ENCODE assay signal across 10 cellular contexts in the genomic region with DNA sequence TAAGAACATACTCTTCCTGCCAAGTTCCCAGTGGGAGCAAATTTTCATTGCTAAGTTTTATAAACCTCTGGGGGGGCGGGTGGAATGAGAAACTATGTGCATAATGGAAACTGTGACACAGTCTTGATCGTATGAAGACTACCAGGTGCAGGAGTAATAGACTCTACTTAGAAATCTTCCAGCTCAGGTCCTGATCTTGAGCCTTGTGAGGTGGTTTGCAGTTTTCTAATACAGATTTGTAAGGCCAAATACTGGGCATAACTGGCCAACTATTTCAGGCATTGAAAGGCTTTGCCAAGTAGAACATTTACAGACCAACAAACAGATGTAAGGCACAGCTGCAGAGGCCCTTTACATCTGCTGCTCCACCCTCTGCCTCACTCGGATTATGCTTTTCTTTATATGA.
DNase-seq lines count a peak whose midpoint lies in the region; FAIRE-seq and TF ChIP-seq lines count a peak whose summit lies in the region.
"Had no signal": no experiment of that assay in that cellular context is flagged by ENCODE, and none has a peak within 500 bp of the region (broad histone marks: within the 10 kb centered on the region; RNA-seq: fewer than 3 reads in every experiment).

No MANE protein-coding gene starts in this region.

- no peak overlapping the region for H2BK120ac ChIP-seq in H9 (ENCODE audit: low read depth, low read length, poor library complexity, severe bottlenecking)

- H3K9me3 Mint-ChIP-seq in H9 = no peaks in the 10 kb centered on the region

- peaks cover 10 to 30% (median 23%) of the 10 kb centered on the region in 3 experiments for H3K36me3 Mint-ChIP-seq in H9 (ENCODE audit: insufficient read depth in 1 of 3, low read depth in 3 of 3)

- no peak overlapping the region for H4K8ac ChIP-seq in H9 (replicated peaks; ENCODE audit: insufficient read length, low read depth, low read length)

- H3K27me3 Mint-ChIP-seq in H9 (ENCODE audit: low read depth) = no peaks in the 10 kb centered on the region

- no peak overlapping the region for H3K4ac ChIP-seq in H9 (ENCODE audit: low read depth, low read length)

- H3T11ph ChIP-seq in H9 (ENCODE audit: low read length) = no peak overlapping the region

- no peak overlapping the region for H3K4me3 Mint-ChIP-seq in H9

- H3K4me3 ChIP-seq in WERI-Rb-1 (ENCODE audit: low read depth, low read length) = no peak overlapping the region
- H3K4me3 ChIP-seq in muscle layer of colon (ENCODE audit: low read depth in 1 of 2, low read length in 2 of 2) = no peak overlapping the region
- H3K4me3 ChIP-seq in small intestine (ENCODE audit: low read depth in 1 of 2, low read length in 2 of 2) = no peak overlapping the region

- H3K27ac Mint-ChIP-seq in H9 = peak overlapping the region in 2 of 3 experiments; percentile 91 to 95; a peak in 2 of 7 replicates

- DNase-seq in GM12891 (ENCODE audit: insufficient read length, low spot score) = no peak
- no peak for DNase-seq in H9
- no peak for DNase-seq in WERI-Rb-1
- DNase-seq in COLO829 (ENCODE audit: low spot score) = no peak
- no peak for DNase-seq in small intestine
- no peak for DNase-seq in NCI-H526 (lab: John Stamatoyannopoulos, UW)
- DNase-seq in SW480 (ENCODE audit: low spot score) = no peak
- DNase-seq: activated CD4-positive, CD25-positive, alpha-beta regulatory T cell had no signal

- H3K4me1 ChIP-seq in H9 (ENCODE audit: insufficient read depth, low read length) (peaks cover 3% of the 10 kb centered on the region; the same call in 1 of the 2 replicates), muscle layer of colon (ENCODE audit: insufficient read depth, low read length) (peaks cover 35% of the 10 kb centered on the region), small intestine (ENCODE audit: control insufficient read depth in 2 of 2, insufficient read depth in 1 of 2, low read depth in 1 of 2, low read length in 1 of 2) (no peaks in the 10 kb centered on the region)

- H3K18ac ChIP-seq in H9 (ENCODE audit: insufficient read length, low read depth, low read length) = no peak overlapping the region

- H4K91ac ChIP-seq in H9 (ENCODE audit: insufficient read length, low read depth, low read length) = no peak overlapping the region

- no peak overlapping the region for H3K23ac ChIP-seq in H9 (ENCODE audit: insufficient read length, low read depth, low read length)

- H2BK15ac ChIP-seq in H9 (ENCODE audit: low read depth, low read length) = no peak overlapping the region

- H3K27ac ChIP-seq in H9 (ENCODE audit: insufficient read length, low read depth, low read length) (no peak overlapping the region), WERI-Rb-1 (peak overlapping the region; percentile 66), muscle layer of colon (ENCODE audit: low read depth, low read length) (peak overlapping the region; percentile 17), small intestine (ENCODE audit: low read depth in 1 of 2, low read length in 1 of 2) (peak overlapping the region in 1 of 2 donors; percentile 34)

- peaks cover 34 to 37% of the 10 kb centered on the region in 2 experiments for H3K4me1 Mint-ChIP-seq in H9

- no peaks in the 10 kb centered on the region for H3K27me3 ChIP-seq in H9 (ENCODE audit: insufficient read depth, low read length)
- H3K27me3 ChIP-seq in WERI-Rb-1 (ENCODE audit: insufficient read depth, low read depth, severe bottlenecking) = no peaks in the 10 kb centered on the region
- no peaks in the 10 kb centered on the region for H3K27me3 ChIP-seq in muscle layer of colon (ENCODE audit: control insufficient read depth in 1 of 2, insufficient read depth in 2 of 2, low read length in 2 of 2)
- no peaks in the 10 kb centered on the region for H3K27me3 ChIP-seq in small intestine (ENCODE audit: control insufficient read depth in 2 of 2, insufficient read depth in 2 of 2, low read length in 2 of 2)

- no peaks in the 10 kb centered on the region for H3K9me3 ChIP-seq in H9 (ENCODE audit: control insufficient read depth, low read depth, low read length)
- H3K9me3 ChIP-seq in WERI-Rb-1 (ENCODE audit: severe bottlenecking) = no peaks in the 10 kb centered on the region
- H3K9me3 ChIP-seq in muscle layer of colon (ENCODE audit: low read length) = no peaks in the 10 kb centered on the region
- H3K9me3 ChIP-seq in small intestine (ENCODE audit: control insufficient read depth, low read depth) = no peaks in the 10 kb centered on the region

- no CpG with 5 or more reads among the region's 3 CpGs for WGBS in H9 (ENCODE audit: extremely low coverage, insufficient read length, low lambda C conversion rate)
- WGBS in small intestine, 3 donors = 43 to 74% (median 66%) methylated on average over 3 of the region's 3 CpGs

- H4K20me1 ChIP-seq in H9 (ENCODE audit: control insufficient read depth, insufficient read depth, insufficient read length) = no peaks in the 10 kb centered on the region

- no peak overlapping the region for H3K4me2 ChIP-seq in H9 (ENCODE audit: insufficient read depth, insufficient read length, low read length)

- H3K23me2 ChIP-seq in H9 (ENCODE audit: insufficient read length, low read depth, low read length, poor library complexity, severe bottlenecking) = no peaks in the 10 kb centered on the region

- FAIRE-seq in GM12891 (lab: Jason Lieb, UNC) (peak; percentile 58), small intestine (lab: Jason Lieb, UNC) (no peak)
- FAIRE-seq: G401.6 had no signal

- H3K14ac ChIP-seq in H9 (ENCODE audit: insufficient read depth, low read length) = no peak overlapping the region

- H3K56ac ChIP-seq in H9 (ENCODE audit: insufficient read length, low read depth, low read length) = no peak overlapping the region

- H2BK20ac ChIP-seq in H9 (ENCODE audit: low read depth, low read length, poor library complexity, severe bottlenecking) = no peak overlapping the region

- TF ChIP-seq CTCF in H9 (conservative IDR thresholded peaks at IDR 0.05) (no peak), WERI-Rb-1 (IDR thresholded peaks at IDR 0.05; ENCODE audit: low read depth, low read length) (no peak)

- H2AK5ac ChIP-seq in H9 (ENCODE audit: insufficient read length, low read length) = no peak overlapping the region

- no peaks in the 10 kb centered on the region for H3K79me2 ChIP-seq in H9 (ENCODE audit: insufficient read depth, low read length)

- H4K5ac ChIP-seq in H9 (ENCODE audit: insufficient read length, low read depth, low read length) = no peak overlapping the region

- no peak overlapping the region for H2BK5ac ChIP-seq in H9 (ENCODE audit: insufficient read length, low read length)

- H3K36me3 ChIP-seq in WERI-Rb-1 (peaks cover 4% of the 10 kb centered on the region; the same call in 1 of the 2 replicates), muscle layer of colon (ENCODE audit: insufficient read depth, low read length) (peaks cover 4% of the 10 kb centered on the region), small intestine (ENCODE audit: control insufficient read depth in 2 of 2, insufficient read depth in 2 of 2, low read length in 2 of 2) (peaks cover 0 to 15% of the 10 kb centered on the region in 2 donors)

- H3K79me1 ChIP-seq in H9 (ENCODE audit: insufficient read depth, low read depth, low read length, poor library complexity, severe bottlenecking) = no peaks in the 10 kb centered on the region

- TF ChIP-seq POLR2A in GM12891 (IDR thresholded peaks at IDR 0.05; ENCODE audit: low read depth, low read length) = no peak

- H2BK12ac ChIP-seq in H9 (ENCODE audit: insufficient read length, low read depth, low read length) = no peak overlapping the region

- H3K9ac ChIP-seq in H9 (ENCODE audit: extremely low read depth, insufficient read length, low read length) = no peak overlapping the region
- no peak overlapping the region for H3K9ac ChIP-seq in muscle layer of colon (ENCODE audit: low read length)

- H2AFZ ChIP-seq in H9 (ENCODE audit: low read length) = no peak overlapping the region

TF ChIP-seq in GM12891, 5 proteins besides CTCF, POLR2A, EP300 and RAD21:
- TF ChIP-seq POU2F2 (IDR thresholded peaks at IDR 0.05; ENCODE audit: low read depth, low read length) (no peak), TAF1 (IDR thresholded peaks at IDR 0.05; ENCODE audit: low read depth, low read length) (no peak), PAX5 (IDR thresholded peaks at IDR 0.05; ENCODE audit: insufficient read depth, low read length, severe bottlenecking) (no peak), SPI1 (IDR thresholded peaks at IDR 0.05; ENCODE audit: low read depth, low read length) (no peak), POLR2AphosphoS5 (IDR thresholded peaks at IDR 0.05; ENCODE audit: low read depth, low read length) (no peak)
